Comparison of ENCODE assay signal across 1 cellular context in the genomic region with DNA sequence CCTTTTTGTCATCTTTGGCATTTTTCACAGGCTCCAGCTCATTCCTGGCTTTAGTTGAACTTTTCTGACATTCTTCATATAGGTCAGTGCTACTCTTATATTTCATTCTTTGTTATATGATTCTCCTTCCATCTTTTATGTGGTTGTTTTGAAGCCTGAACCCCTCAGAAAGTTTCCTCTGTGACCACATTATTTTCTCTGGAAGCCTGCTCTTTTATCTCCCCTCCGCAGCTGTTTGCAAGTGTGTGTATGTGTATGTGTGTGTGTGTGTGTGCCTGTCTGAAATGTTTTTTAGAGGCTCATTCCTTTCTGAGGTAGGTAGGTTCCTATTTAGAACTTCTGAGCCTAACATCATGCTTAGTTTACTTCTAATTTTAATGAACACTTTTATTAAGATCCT.
TF ChIP-seq lines count a peak whose summit lies in the region.

No MANE protein-coding gene starts in this region.

TF ChIP-seq in K562, 482 proteins besides CTCF, POLR2A, EP300 and RAD21 (continued from another document):
- TF ChIP-seq, protein P1, sequence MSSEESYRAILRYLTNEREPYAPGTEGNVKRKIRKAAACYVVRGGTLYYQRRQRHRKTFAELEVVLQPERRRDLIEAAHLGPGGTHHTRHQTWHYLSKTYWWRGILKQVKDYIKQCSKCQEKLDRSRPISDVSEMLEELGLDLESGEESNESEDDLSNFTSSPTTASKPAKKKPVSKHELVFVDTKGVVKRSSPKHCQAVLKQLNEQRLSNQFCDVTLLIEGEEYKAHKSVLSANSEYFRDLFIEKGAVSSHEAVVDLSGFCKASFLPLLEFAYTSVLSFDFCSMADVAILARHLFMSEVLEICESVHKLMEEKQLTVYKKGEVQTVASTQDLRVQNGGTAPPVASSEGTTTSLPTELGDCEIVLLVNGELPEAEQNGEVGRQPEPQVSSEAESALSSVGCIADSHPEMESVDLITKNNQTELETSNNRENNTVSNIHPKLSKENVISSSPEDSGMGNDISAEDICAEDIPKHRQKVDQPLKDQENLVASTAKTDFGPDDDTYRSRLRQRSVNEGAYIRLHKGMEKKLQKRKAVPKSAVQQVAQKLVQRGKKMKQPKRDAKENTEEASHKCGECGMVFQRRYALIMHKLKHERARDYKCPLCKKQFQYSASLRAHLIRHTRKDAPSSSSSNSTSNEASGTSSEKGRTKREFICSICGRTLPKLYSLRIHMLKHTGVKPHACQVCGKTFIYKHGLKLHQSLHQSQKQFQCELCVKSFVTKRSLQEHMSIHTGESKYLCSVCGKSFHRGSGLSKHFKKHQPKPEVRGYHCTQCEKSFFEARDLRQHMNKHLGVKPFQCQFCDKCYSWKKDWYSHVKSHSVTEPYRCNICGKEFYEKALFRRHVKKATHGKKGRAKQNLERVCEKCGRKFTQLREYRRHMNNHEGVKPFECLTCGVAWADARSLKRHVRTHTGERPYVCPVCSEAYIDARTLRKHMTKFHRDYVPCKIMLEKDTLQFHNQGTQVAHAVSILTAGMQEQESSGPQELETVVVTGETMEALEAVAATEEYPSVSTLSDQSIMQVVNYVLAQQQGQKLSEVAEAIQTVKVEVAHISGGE (CRISPR knock-in tag; IDR thresholded peaks at IDR 0.05) = no peak
- TF ChIP-seq, protein P2, sequence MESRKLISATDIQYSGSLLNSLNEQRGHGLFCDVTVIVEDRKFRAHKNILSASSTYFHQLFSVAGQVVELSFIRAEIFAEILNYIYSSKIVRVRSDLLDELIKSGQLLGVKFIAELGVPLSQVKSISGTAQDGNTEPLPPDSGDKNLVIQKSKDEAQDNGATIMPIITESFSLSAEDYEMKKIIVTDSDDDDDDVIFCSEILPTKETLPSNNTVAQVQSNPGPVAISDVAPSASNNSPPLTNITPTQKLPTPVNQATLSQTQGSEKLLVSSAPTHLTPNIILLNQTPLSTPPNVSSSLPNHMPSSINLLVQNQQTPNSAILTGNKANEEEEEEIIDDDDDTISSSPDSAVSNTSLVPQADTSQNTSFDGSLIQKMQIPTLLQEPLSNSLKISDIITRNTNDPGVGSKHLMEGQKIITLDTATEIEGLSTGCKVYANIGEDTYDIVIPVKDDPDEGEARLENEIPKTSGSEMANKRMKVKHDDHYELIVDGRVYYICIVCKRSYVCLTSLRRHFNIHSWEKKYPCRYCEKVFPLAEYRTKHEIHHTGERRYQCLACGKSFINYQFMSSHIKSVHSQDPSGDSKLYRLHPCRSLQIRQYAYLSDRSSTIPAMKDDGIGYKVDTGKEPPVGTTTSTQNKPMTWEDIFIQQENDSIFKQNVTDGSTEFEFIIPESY (CRISPR knock-in tag; IDR thresholded peaks at IDR 0.05) = no peak
- TF ChIP-seq ZKSCAN8 (CRISPR knock-in tag; IDR thresholded peaks at IDR 0.05) = no peak
- TF ChIP-seq ZNF589 (CRISPR knock-in tag; IDR thresholded peaks at IDR 0.05; ENCODE audit: low read depth) = no peak
